14 cellular contexts compared by ENCODE assay signal in genomic region chr6:166729658-166730057, GRCh38.
"Had no signal": no experiment of that assay in that cellular context is flagged by ENCODE, and none has a peak within 500 bp of the region (broad histone marks: within the 10 kb centered on the region; RNA-seq: fewer than 3 reads in every experiment).

No MANE protein-coding gene starts in this region.

- H3K27ac Mint-ChIP-seq: type B pancreatic cell had no signal

- H3K36me3 Mint-ChIP-seq: naive B cell, type B pancreatic cell had no signal

- H3K4me3 ChIP-seq: coronary artery, hepatocyte, sigmoid colon, skin epidermis, suprapubic skin, thyroid gland, uterus had no signal

- ATAC-seq: left colon had no signal

- H3K27me3 ChIP-seq: hepatocyte, sigmoid colon, thyroid gland, uterus had no signal

- H3K4me1 ChIP-seq: sigmoid colon, suprapubic skin, thyroid gland, uterus had no signal

- H3K27ac ChIP-seq: coronary artery, hepatocyte, sigmoid colon, skin epidermis, suprapubic skin, thyroid gland, uterus had no signal

- H3K9me3 Mint-ChIP-seq: naive B cell, type B pancreatic cell had no signal

- H3K9me3 ChIP-seq: sigmoid colon, suprapubic skin, thyroid gland, uterus had no signal

- H3K4me1 Mint-ChIP-seq: naive B cell had no signal

- DNase-seq: effector CD4-positive, alpha-beta T cell; foreskin melanocyte; left colon; mesendoderm; naive B cell; posterior cingulate gyrus; sigmoid colon; thyroid gland; uterus had no signal

- H3K4me3 Mint-ChIP-seq: naive B cell, type B pancreatic cell had no signal

- H3K36me3 ChIP-seq: sigmoid colon, suprapubic skin, thyroid gland, uterus had no signal

- H3K27me3 Mint-ChIP-seq: naive B cell had no signal
